31 cellular contexts compared by ENCODE assay signal in the genomic region with DNA sequence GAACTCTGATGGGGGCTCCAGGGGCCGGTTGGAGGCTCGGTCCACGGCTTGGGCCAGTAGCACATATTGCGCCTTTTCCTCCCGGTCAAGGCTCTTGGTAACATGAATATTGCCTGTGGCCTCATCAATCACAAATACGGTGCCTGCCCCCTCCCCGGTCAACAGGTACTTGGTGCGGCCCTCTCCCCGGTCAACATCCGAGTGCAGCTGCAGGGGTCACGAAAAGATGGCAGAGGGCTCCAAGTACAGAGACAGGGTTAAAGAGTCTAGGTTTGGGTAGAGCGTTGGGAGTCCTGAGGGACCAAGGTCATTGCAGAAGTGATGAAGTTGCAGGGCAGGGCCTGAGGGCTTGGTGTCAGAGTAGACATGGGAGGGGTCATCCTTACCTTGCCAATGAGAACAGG. TPM values are rescaled to one million over a fixed set of nuclear protein-coding genes. Genes with fewer than 3 reads are reported as not detected.
"Had no signal": no experiment of that assay in that cellular context is flagged by ENCODE, and none has a peak within 500 bp of the region (broad histone marks: within the 10 kb centered on the region; RNA-seq: fewer than 3 reads in every experiment).

No MANE protein-coding gene starts in this region.

- DNase-seq: activated B cell treated with CpG ODN at 0.5 μM for 24 hours; activated CD8-positive, alpha-beta memory T cell treated with anti-CD3 and anti-CD28 coated beads, Interleukin-2, amount 50 U/mL, for 48 hours; activated naive CD4-positive, alpha-beta T cell; activated T-cell treated with anti-CD3 and anti-CD28 coated beads, Interleukin-2, amount 50 U/mL, for 4 hours; brain microvascular endothelial cell; caudate nucleus; effector CD8-positive, alpha-beta T cell; foreskin melanocyte; immature natural killer cell; kidney glomerular epithelial cell; left lung; nucleus accumbens; small intestine had no signal

- ATAC-seq: activated CD4-positive, alpha-beta T cell treated with anti-CD3 and anti-CD28 coated beads for 36 hours; activated T-cell treated with anti-CD3 and anti-CD28 coated beads, Interleukin-2, amount 50 U/mL, for 4 hours; esophagus mucosa; left lung; naive thymus-derived CD8-positive, alpha-beta T cell; sciatic nerve; stimulated activated effector memory CD8-positive, alpha-beta T cell treated with anti-CD3 and anti-CD28 coated beads, Interleukin-12 subunit alpha, Interleukin-12 subunit beta, amount 100 ng/mL, for 72 hours had no signal

- H3K27ac Mint-ChIP-seq: activated B cell treated with CpG ODN at 0.5 μM for 24 hours; activated CD4-positive, alpha-beta T cell treated with anti-CD3 and anti-CD28 coated beads for 36 hours; activated naive CD8-positive, alpha-beta T cell; activated T-helper 2 cell treated with anti-CD3 and anti-CD28 coated beads, Interferon-gamma antibody, Interleukin-2, Interleukin-4, amounts not matched to agents 10 μg/mL and 5 μg/mL and 100 μg/mL, durations not matched to agents 14 hours and 24 hours and 36 hours; mesothelial cell of epicardium; stimulated activated effector memory CD8-positive, alpha-beta T cell treated with anti-CD3 and anti-CD28 coated beads, Interleukin-12 subunit alpha, Interleukin-12 subunit beta, amount 100 ng/mL, for 72 hours; T-helper 1 cell treated with Interleukin-12 subunit alpha and Interleukin-12 subunit beta and Interleukin-4 antibody, amounts not matched to agents 30 μg/mL and 1 μg/mL, for 36 hours had no signal

- H3K36me3 Mint-ChIP-seq: activated naive CD8-positive, alpha-beta T cell had no signal

- H3K79me2 ChIP-seq: hepatocyte had no signal

- H3K9me3 ChIP-seq: adrenal gland, ascending aorta, left lung, thoracic aorta had no signal

- H3K27ac ChIP-seq: adrenal gland, ascending aorta, brain microvascular endothelial cell, hepatocyte, left lung, thoracic aorta had no signal

- H3K27me3 ChIP-seq: adrenal gland, ascending aorta, brain microvascular endothelial cell, hepatocyte had no signal

- H3K9me3 Mint-ChIP-seq: activated B cell treated with CpG ODN at 0.5 μM for 24 hours; activated T-cell treated with anti-CD3 and anti-CD28 coated beads, Interleukin-2, amount 50 U/mL, for 4 hours; activated T-helper 2 cell treated with anti-CD3 and anti-CD28 coated beads, Interferon-gamma antibody, Interleukin-2, Interleukin-4, amounts not matched to agents 10 μg/mL and 5 μg/mL and 100 μg/mL, durations not matched to agents 14 hours and 24 hours and 36 hours; mesothelial cell of epicardium; naive thymus-derived CD8-positive, alpha-beta T cell; stimulated activated effector memory CD8-positive, alpha-beta T cell treated with anti-CD3 and anti-CD28 coated beads, Interleukin-12 subunit alpha, Interleukin-12 subunit beta, amount 100 ng/mL, for 72 hours; T-helper 1 cell treated with Interleukin-12 subunit alpha and Interleukin-12 subunit beta and Interleukin-4 antibody, amounts not matched to agents 30 μg/mL and 1 μg/mL, for 36 hours had no signal

- H3K4me3 Mint-ChIP-seq: activated B cell treated with CpG ODN at 0.5 μM for 24 hours; activated CD4-positive, alpha-beta T cell treated with anti-CD3 and anti-CD28 coated beads for 36 hours; activated T-cell treated with anti-CD3 and anti-CD28 coated beads, Interleukin-2, amount 50 U/mL, for 4 hours had no signal

- H3K27me3 Mint-ChIP-seq: activated CD4-positive, alpha-beta T cell treated with anti-CD3 and anti-CD28 coated beads for 36 hours; activated naive CD8-positive, alpha-beta T cell; naive thymus-derived CD8-positive, alpha-beta T cell had no signal

- H3K4me3 ChIP-seq: adrenal gland, ascending aorta, hepatocyte, left lung, thoracic aorta had no signal

- H2AFZ ChIP-seq: hepatocyte had no signal

RNA-seq across cellular contexts. Expression of a gene that starts 13.1 kb away (rescaled TPM):
- total RNA-seq: activated B cell treated with CpG ODN at 0.5 μM for 24 hours; activated CD4-positive, alpha-beta T cell treated with anti-CD3 and anti-CD28 coated beads for 36 hours; activated CD8-positive, alpha-beta memory T cell treated with anti-CD3 and anti-CD28 coated beads for 36 hours; activated T-cell treated with anti-CD3 and anti-CD28 coated beads, Interleukin-2, amount 50 U/mL, for 4 hours; activated T-helper 2 cell treated with anti-CD3 and anti-CD28 coated beads, Interferon-gamma antibody, Interleukin-2, Interleukin-4, amounts not matched to agents 10 μg/mL and 5 μg/mL and 100 μg/mL, durations not matched to agents 14 hours and 24 hours and 36 hours; adrenal gland; ascending aorta; dermis blood vessel endothelial cell; endothelial cell of umbilical vein; esophagus mucosa; hepatocyte; left lung; lung microvascular endothelial cell; sciatic nerve; thoracic aorta; ureter had no signal
- polyA plus RNA-seq: adrenal gland, endothelial cell of umbilical vein, hepatocyte, immature natural killer cell, small intestine had no signal
